8 cellular contexts compared by ENCODE assay signal in the genomic region with DNA sequence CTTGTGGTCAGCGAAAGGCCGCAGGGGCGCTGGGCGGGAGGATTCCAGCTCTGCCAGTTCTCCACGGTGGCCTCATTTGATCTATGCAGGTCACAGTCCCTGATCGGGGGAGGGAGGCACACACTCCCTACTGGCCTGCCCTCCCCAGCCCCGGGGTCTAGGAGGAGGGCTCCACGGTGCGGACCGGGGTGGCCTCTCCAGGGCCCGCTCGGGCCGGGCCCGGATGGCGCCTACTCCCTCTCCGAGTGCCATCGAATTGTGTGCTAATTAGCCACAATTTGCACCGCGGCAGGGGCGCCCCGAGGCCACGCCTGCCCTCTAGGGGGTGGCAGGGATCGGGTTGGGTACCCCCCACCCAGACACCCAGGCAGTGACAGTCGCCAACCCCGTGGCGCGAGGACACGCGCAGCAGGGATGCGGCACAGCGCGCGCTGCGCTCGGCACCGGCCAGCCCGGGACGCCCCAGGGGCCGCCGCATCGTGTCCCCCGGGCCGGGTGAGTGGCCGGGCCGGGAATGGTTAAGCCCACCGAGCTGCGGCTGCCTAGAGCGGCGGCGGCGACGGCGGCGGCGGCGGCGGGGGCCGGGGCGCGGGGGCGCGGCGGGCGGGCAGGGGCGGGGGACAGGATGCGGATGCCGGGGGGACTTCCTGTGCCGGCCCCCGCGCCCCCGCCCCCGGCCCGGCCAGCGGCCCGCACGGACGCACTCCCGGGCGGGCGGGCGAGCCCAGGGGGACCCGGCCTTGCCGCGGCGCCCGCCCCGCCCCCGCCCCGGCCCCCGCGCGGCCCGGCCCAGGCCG. TPM values are rescaled to one million over a fixed set of nuclear protein-coding genes. Genes with fewer than 3 reads are reported as not detected.
DNase-seq lines count a peak whose midpoint lies in the region; ATAC-seq and TF ChIP-seq lines count a peak whose summit lies in the region.

ZNF853 (plus strand) TSS at position 670 of the 797 bp plus-strand sequence. CDS start 565 bp downstream, outside the sequence.

- DNase-seq in AG04450 (ENCODE audit: low read depth, low spot score) (no peak), cardiac fibroblast (ENCODE audit: low read depth in 2 of 2) (no peak), right lobe of liver (no peak), SW 1271 (lab: John Stamatoyannopoulos, UW) (no peak), medulla oblongata (ENCODE audit: extremely low spot score) (no peak)

- no peak; the same call in 1 of the 2 replicates for TF ChIP-seq CTCF in AG04450 (IDR thresholded peaks at IDR 0.05; ENCODE audit: low read depth, low read length)
- no peak for TF ChIP-seq CTCF in cardiac fibroblast (IDR thresholded peaks at IDR 0.05; ENCODE audit: low read depth, low read length)
- TF ChIP-seq CTCF in right lobe of liver (IDR thresholded peaks at IDR 0.05): no peak

- H3K9me3 ChIP-seq in AG04450 (ENCODE audit: control insufficient read depth, insufficient read depth, low read length): peaks cover 5% of the 10 kb centered on the region; the same call in 1 of the 2 replicates
- H3K9me3 ChIP-seq in right lobe of liver: no peaks in the 10 kb centered on the region

- intact Hi-C loops in right lobe of liver (cut with DNase I): no loop called here

- POLR2A ChIA-PET in AG04450 (lab: Yijun Ruan, JAX): no interaction called here

- no peak for TF ChIP-seq POLR2A in right lobe of liver (IDR thresholded peaks at IDR 0.05)

- no CpG with 5 or more reads among the region's 94 CpGs for WGBS in right lobe of liver (ENCODE audit: insufficient coverage, low coverage, low lambda C conversion rate, missing lambda C conversion rate)

- peak; percentile 13 to 30 (median 25) for ATAC-seq in right lobe of liver
- no peak for ATAC-seq in HG03196 (IDR thresholded peaks at IDR 0.05; ENCODE audit: unreplicated experiment)

- H3K27ac ChIP-seq in AG04450 (ENCODE audit: low read depth, low read length) (no peak within 1 kb of the TSS), right lobe of liver (no peak within 1 kb of the TSS), temporal lobe (ENCODE audit: low read depth, low read length) (no peak within 1 kb of the TSS)

- peaks cover 14% of the 10 kb centered on the region for H3K27me3 ChIP-seq in AG04450 (ENCODE audit: control insufficient read depth, insufficient read depth, low read length)
- H3K27me3 ChIP-seq in right lobe of liver: peaks cover 0 to 6% of the 10 kb centered on the region in 2 donors

- no peaks in the 10 kb centered on the region for H3K36me3 ChIP-seq in right lobe of liver

- no peaks in the 10 kb centered on the region for H3K4me1 ChIP-seq in right lobe of liver

- TF ChIP-seq EP300 in Ishikawa (IDR thresholded peaks at IDR 0.05; ENCODE audit: borderline replicate concordance): no peak

- H3K4me3 ChIP-seq in AG04450 (ENCODE audit: low read depth, low read length): peak within 1 kb of the TSS; percentile 66
- peak within 1 kb of the TSS; percentile 21 to 45 for H3K4me3 ChIP-seq in cardiac fibroblast (replicated peaks in 1 of 2; ENCODE audit: low read depth in 2 of 2, low read length in 2 of 2)
- H3K4me3 ChIP-seq in right lobe of liver: peak within 1 kb of the TSS; percentile 33 to 46 (median 38)

- CTCF ChIA-PET in AG04450 (lab: Charles Lee): no interaction called here

- no peak for TF ChIP-seq RAD21 in Ishikawa (IDR thresholded peaks at IDR 0.05; ENCODE audit: low read depth)

TF ChIP-seq in Ishikawa, 13 proteins besides CTCF, POLR2A, EP300 and RAD21:
- TF ChIP-seq ZBTB7A (IDR thresholded peaks at IDR 0.05; ENCODE audit: low read depth) (peak; percentile 40; the same call in 1 of the 2 replicates), CREB1 (IDR thresholded peaks at IDR 0.05; ENCODE audit: low read depth) (no peak)

RNA-seq across cellular contexts. Expression of gene ZNF853, which starts in this region (rescaled TPM):
- polyA plus RNA-seq in AG04450 (2011; rRNA removed): 5.3 and 6.7 TPM in 2 replicates
- polyA minus RNA-seq in AG04450 (2011; rRNA and poly(A)+ RNA removed): 12.0 and 14.1 TPM in 2 replicates
- total RNA-seq in right lobe of liver (under 1 TPM; 0.20 to 0.98 (median 0.37) TPM), temporal lobe (19.2 TPM)

Comparison
In these comparisons a context has a peak if more than half of its experiments do, and no peak if none do; other contexts are left out.
1. RNA of gene ZNF853 (total RNA-seq): 19.2 TPM in temporal lobe (single experiment); 0.20 to 0.98 TPM in right lobe of liver; every median in the first group is over 10 times any median in the second.
2. Peak in ATAC-seq and H3K4me3 ChIP-seq in right lobe of liver; RNA of the gene not detected or under 1 TPM.
3. Peak in every context shown above with its lines, with median percentiles within 50 percentile points of each other: H3K4me3 ChIP-seq.